8 cellular contexts compared by ENCODE assay signal in genomic region chr3:50246517-50246954, GRCh38. TPM values are rescaled to one million over a fixed set of nuclear protein-coding genes. Genes with fewer than 3 reads are reported as not detected.
DNase-seq lines count a peak whose midpoint lies in the region; ATAC-seq and TF ChIP-seq lines count a peak whose summit lies in the region.

No MANE protein-coding gene starts in this region.

- H3K4me3 ChIP-seq in GM12865 (ENCODE audit: low read depth, low read length) (peak overlapping the region; percentile 55), skeletal muscle cell (ENCODE audit: low read depth, low read length) (no peak overlapping the region)

- peaks cover 7% of the 10 kb centered on the region for H3K9me3 Mint-ChIP-seq in glutamatergic neuron (ENCODE audit: unreplicated experiment)

- peaks cover 8% of the 10 kb centered on the region for H3K27me3 Mint-ChIP-seq in glutamatergic neuron (ENCODE audit: unreplicated experiment)

- peak; percentile 34 for ATAC-seq in HG02840 (IDR thresholded peaks at IDR 0.05; ENCODE audit: low FRiP score, unreplicated experiment)

- peak overlapping the region; percentile 83 for H3K27ac Mint-ChIP-seq in glutamatergic neuron (ENCODE audit: unreplicated experiment)

- H3K36me3 Mint-ChIP-seq in glutamatergic neuron (ENCODE audit: unreplicated experiment): no peaks in the 10 kb centered on the region

- TF ChIP-seq CTCF in GM12865 (IDR thresholded peaks at IDR 0.05; ENCODE audit: insufficient read depth, low read depth, low read length, missing control alignments) (no peak), glutamatergic neuron (IDR thresholded peaks at IDR 0.05; ENCODE audit: partially characterized antibody, unreplicated experiment) (peak; percentile 69)

- peak overlapping the region; percentile 62 for H3K4me3 Mint-ChIP-seq in glutamatergic neuron (ENCODE audit: unreplicated experiment)

- H3K4me1 Mint-ChIP-seq in glutamatergic neuron (ENCODE audit: low read depth, unreplicated experiment): peaks cover 44% of the 10 kb centered on the region

- DNase-seq in GM12865 (ENCODE audit: low read depth): peak; percentile 81
- peak; percentile 87 for DNase-seq in RPMI8226
- DNase-seq in activated effector memory CD4-positive, alpha-beta T cell treated with anti-CD3 and anti-CD28 coated beads, Interleukin-2, amount 50 U/mL, for 16 hours: peak; percentile 93
- no peak for DNase-seq in glutamatergic neuron
- peak; percentile 91 for DNase-seq in skeletal muscle cell (ENCODE audit: low read depth)
- DNase-seq in RKO (ENCODE audit: low spot score): no peak
- no peak for DNase-seq in NCI-H748 treated with DMSO at 0.1 percent for 48 hours (lab: John Stamatoyannopoulos, UW)

RNA-seq across cellular contexts. Expression of gene GNAI2, which starts 10.5 kb away (rescaled TPM):
- total RNA-seq in glutamatergic neuron (ENCODE audit: unreplicated experiment): 297 TPM

RNA-seq across cellular contexts. Expression of gene SEMA3B, which starts 22.4 kb away (rescaled TPM):
- total RNA-seq in glutamatergic neuron (ENCODE audit: unreplicated experiment): 5.4 TPM

RNA-seq across cellular contexts. Expression of gene LSMEM2, which starts 32.4 kb away (rescaled TPM):
- total RNA-seq in glutamatergic neuron (ENCODE audit: unreplicated experiment): not detected

RNA-seq across cellular contexts. Expression of gene SLC38A3, which starts 41.5 kb away (rescaled TPM):
- not detected for total RNA-seq in glutamatergic neuron (ENCODE audit: unreplicated experiment)

RNA-seq across cellular contexts. Expression of gene IFRD2, which starts 45.7 kb away (rescaled TPM):
- 38.2 TPM for total RNA-seq in glutamatergic neuron (ENCODE audit: unreplicated experiment)

Comparison
In these comparisons a context has a peak if more than half of its experiments do, and no peak if none do; other contexts are left out.
1. DNase-seq: peak in GM12865 (single experiment), RPMI8226 (single experiment), activated effector memory CD4-positive, alpha-beta T cell treated with anti-CD3 and anti-CD28 coated beads, Interleukin-2, amount 50 U/mL, for 16 hours (single experiment) and skeletal muscle cell (single experiment); none in glutamatergic neuron (single experiment), RKO (single experiment) and NCI-H748 treated with DMSO at 0.1 percent for 48 hours (single experiment).